10 cellular contexts compared by ENCODE assay signal in the genomic region with DNA sequence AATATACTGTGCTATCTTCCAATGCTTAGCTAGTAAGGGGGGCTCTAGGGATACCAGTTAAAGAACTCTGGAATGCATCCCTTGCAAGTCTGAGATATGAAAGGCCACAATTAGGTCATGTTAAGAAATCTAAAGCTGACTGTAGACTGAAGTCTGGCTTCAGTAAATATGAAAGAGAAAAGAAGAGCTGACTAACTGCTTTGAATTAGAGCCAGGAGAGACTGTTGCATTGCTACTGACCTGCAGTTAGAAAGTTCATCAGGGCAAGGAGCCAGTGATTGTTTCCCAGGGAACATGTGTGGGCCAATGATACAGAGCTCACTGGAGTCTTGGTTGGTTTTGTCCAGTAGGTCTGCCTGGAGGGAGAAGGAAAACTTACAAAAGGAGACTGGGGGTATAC.
A peak's percentile ranks its signal among the peaks of the same experiment; 100 is the strongest.
DNase-seq lines count a peak whose midpoint lies in the region; ATAC-seq and TF ChIP-seq lines count a peak whose summit lies in the region.
"Had no signal": no experiment of that assay in that cellular context is flagged by ENCODE, and none has a peak within 500 bp of the region (broad histone marks: within the 10 kb centered on the region; RNA-seq: fewer than 3 reads in every experiment).

No MANE protein-coding gene starts in this region.

- 0 out of 2 replicates have a peak overlapping the region, but pooled peaks have one; percentile 69 for H3K14ac ChIP-seq in IMR-90 (replicated peaks; ENCODE audit: low read depth, low read length)
- no peak overlapping the region for H3K14ac ChIP-seq in H9 (ENCODE audit: insufficient read depth, low read length)

- no peak overlapping the region for H3K4me2 ChIP-seq in IMR-90 (ENCODE audit: low read depth, low read length)
- H3K4me2 ChIP-seq in H9 (ENCODE audit: insufficient read depth, insufficient read length, low read length): no peak overlapping the region

- dilution Hi-C loops in IMR-90 (cut with HindIII; ENCODE audit: low sequenced_read_pairs, unreplicated experiment): no loop called here

- H2AK5ac ChIP-seq in IMR-90 (ENCODE audit: low read depth, low read length) (peak overlapping the region; percentile 92; the same call in 1 of the 2 replicates), H9 (ENCODE audit: insufficient read length, low read length) (no peak overlapping the region)

- H3K4me3 ChIP-seq in AG04449 (ENCODE audit: low read depth, low read length) (no peak overlapping the region), IMR-90 (ENCODE audit: insufficient read depth, low read depth, low read length) (no peak overlapping the region)

- H2BK20ac ChIP-seq in IMR-90 (ENCODE audit: low read depth, low read length): peak overlapping the region; percentile 82
- no peak overlapping the region for H2BK20ac ChIP-seq in H9 (ENCODE audit: low read depth, low read length, poor library complexity, severe bottlenecking)

- H3K27me3 ChIP-seq in IMR-90 (ENCODE audit: control insufficient read depth, insufficient read depth, low read length) (no peaks in the 10 kb centered on the region), H9 (ENCODE audit: insufficient read depth, low read length) (no peaks in the 10 kb centered on the region)

- peak overlapping the region; percentile 46 for H2AFZ ChIP-seq in IMR-90 (replicated peaks; ENCODE audit: low read length, poor library complexity)
- no peak overlapping the region for H2AFZ ChIP-seq in H9 (ENCODE audit: low read length)

- H3K27me3 Mint-ChIP-seq in MCF 10A (ENCODE audit: insufficient read depth, unreplicated experiment): no peaks in the 10 kb centered on the region
- no peaks in the 10 kb centered on the region for H3K27me3 Mint-ChIP-seq in H9 (ENCODE audit: low read depth)

- H4K91ac ChIP-seq in IMR-90 (ENCODE audit: insufficient read depth, low read depth, low read length) (peak overlapping the region; percentile 86; the same call in 1 of the 2 replicates), H9 (ENCODE audit: insufficient read length, low read depth, low read length) (no peak overlapping the region)

- no peaks in the 10 kb centered on the region for H3K23me2 ChIP-seq in H9 (ENCODE audit: insufficient read length, low read depth, low read length, poor library complexity, severe bottlenecking)

- H3K4me1 ChIP-seq in IMR-90 (ENCODE audit: control insufficient read depth, insufficient read depth, low read length): peaks cover 19% of the 10 kb centered on the region
- no peaks in the 10 kb centered on the region for H3K4me1 ChIP-seq in H9 (ENCODE audit: insufficient read depth, low read length)

- no peak overlapping the region for H2AK9ac ChIP-seq in IMR-90 (replicated peaks; ENCODE audit: low read depth, low read length, poor library complexity)

- BruUV-seq in IMR-90 (replicated peaks; lab: Mats Ljungman, UMichigan) (no TSS peak), MCF 10A (replicated peaks; lab: Mats Ljungman, UMichigan) (no TSS peak)

- H3K4ac ChIP-seq in IMR-90 (ENCODE audit: low read depth, low read length) (peak overlapping the region; percentile 93), H9 (ENCODE audit: low read depth, low read length) (no peak overlapping the region)

- H3K9me3 Mint-ChIP-seq in MCF 10A (ENCODE audit: unreplicated experiment) (no peaks in the 10 kb centered on the region), H9 (no peaks in the 10 kb centered on the region)

- ATAC-seq in IMR-90 (ENCODE audit: low read depth) (peak; percentile 59), left lobe of liver (peak; percentile 44)

- TF ChIP-seq POLR2A in IMR-90 (IDR thresholded peaks at IDR 0.05; ENCODE audit: low read depth, low read length): no peak

- H3K36me3 Mint-ChIP-seq in MCF 10A (ENCODE audit: insufficient read depth, unreplicated experiment): peaks cover 6% of the 10 kb centered on the region
- no peaks in the 10 kb centered on the region for H3K36me3 Mint-ChIP-seq in H9 (ENCODE audit: insufficient read depth in 1 of 3, low read depth in 3 of 3)

- H4K8ac ChIP-seq in IMR-90 (ENCODE audit: low read depth in 2 of 2, low read length in 2 of 2) (peak overlapping the region; percentile 70 to 75), H9 (replicated peaks; ENCODE audit: insufficient read length, low read depth, low read length) (no peak overlapping the region)

- in situ Hi-C loops in IMR-90 (cut with MboI; ENCODE audit: low sequenced_read_pairs): loop anchor here (5.0 to 25.0 kb wide), 6 partner anchors 265 to 1272 kb away; partner anchors contain the start of gene PAPPA

- H2BK5ac ChIP-seq in IMR-90 (ENCODE audit: low read depth, low read length, poor library complexity, severe bottlenecking): peak overlapping the region; percentile 69
- no peak overlapping the region for H2BK5ac ChIP-seq in H9 (ENCODE audit: insufficient read length, low read length)

- DNase-seq in AG04449 (ENCODE audit: low read depth, low spot score): peak; percentile 83
- peak; percentile 97 for DNase-seq in IMR-90
- peak; percentile 97 for DNase-seq in MCF 10A (ENCODE audit: unreplicated experiment)
- DNase-seq in left lobe of liver (ENCODE audit: low spot score): no peak
- DNase-seq in stimulated activated CD4-positive, alpha-beta T cell treated with anti-CD3 and anti-CD28 coated beads, Interleukin-4, amount 100 ng/mL, for 1 hour: no peak
- DNase-seq in H9: no peak
- no peak for DNase-seq in NAMALWA (ENCODE audit: low spot score)
- DNase-seq in activated CD4-positive, CD25-positive, alpha-beta regulatory T cell (lab: John Stamatoyannopoulos, UW): no peak
- DNase-seq: activated T-cell treated with anti-CD3 and anti-CD28 coated beads, Interleukin-2, amount 50 U/mL, for 48 hours; NK-92 treated with Interleukin-12 subunit alpha and Interleukin-12 subunit beta, amount 100 ng/mL, for 24 hours had no signal

- H3K56ac ChIP-seq in IMR-90 (ENCODE audit: extremely low read depth, insufficient read depth, low read length) (no peak overlapping the region), H9 (ENCODE audit: insufficient read length, low read depth, low read length) (no peak overlapping the region)

- H4K20me1 ChIP-seq in IMR-90 (ENCODE audit: insufficient read depth, low read length) (no peaks in the 10 kb centered on the region), H9 (ENCODE audit: control insufficient read depth, insufficient read depth, insufficient read length) (no peaks in the 10 kb centered on the region)

- TF ChIP-seq RAD21 in IMR-90 (IDR thresholded peaks at IDR 0.05; ENCODE audit: low read length): no peak

- no peaks in the 10 kb centered on the region for H3K36me3 ChIP-seq in IMR-90 (ENCODE audit: control insufficient read depth, insufficient read depth, low read length)

- H3K18ac ChIP-seq in IMR-90 (ENCODE audit: low read depth, low read length): peak overlapping the region; percentile 93
- no peak overlapping the region for H3K18ac ChIP-seq in H9 (ENCODE audit: insufficient read length, low read depth, low read length)

- H3K79me2 ChIP-seq in H9 (ENCODE audit: insufficient read depth, low read length): no peaks in the 10 kb centered on the region

- H2BK120ac ChIP-seq in IMR-90 (ENCODE audit: low read depth, low read length): peak overlapping the region; percentile 94
- no peak overlapping the region for H2BK120ac ChIP-seq in H9 (ENCODE audit: low read depth, low read length, poor library complexity, severe bottlenecking)

- H3K23ac ChIP-seq in IMR-90 (ENCODE audit: low read depth, low read length) (no peak overlapping the region), H9 (ENCODE audit: insufficient read length, low read depth, low read length) (no peak overlapping the region)

- H3T11ph ChIP-seq in H9 (ENCODE audit: low read length): no peak overlapping the region

- TF ChIP-seq CTCF in AG04449 (IDR thresholded peaks at IDR 0.05; ENCODE audit: insufficient read depth, low read length, missing control alignments) (no peak), IMR-90 (conservative IDR thresholded peaks at IDR 0.05; ENCODE audit: low read depth, low read length) (no peak), MCF 10A (IDR thresholded peaks at IDR 0.05; ENCODE audit: unreplicated experiment) (no peak), H9 (conservative IDR thresholded peaks at IDR 0.05) (no peak)

- CTCF ChIA-PET in AG04449 (lab: Yijun Ruan, JAX) (interaction anchor here (0.7 to 10.1 kb wide), 23 partner anchors 9 to 1270 kb away, joined by 3 to 172 read pairs (median 4); partner anchors contain the start of gene PAPPA), IMR-90 (lab: Yijun Ruan, JAX) (interaction anchor here (0.6 to 1.5 kb wide), 5 partner anchors 83 to 1270 kb away, joined by 3 to 5 read pairs (median 4); no protein-coding TSS in a partner anchor), MCF 10A (lab: Yijun Ruan, JAX) (interaction anchor here (0.6 to 10.9 kb wide), 24 partner anchors 9 to 1527 kb away, joined by 3 to 169 read pairs (median 4); no protein-coding TSS in a partner anchor)

- peak overlapping the region; percentile 8 for H3K27ac Mint-ChIP-seq in MCF 10A (ENCODE audit: low read depth, unreplicated experiment)
- no peak overlapping the region; a peak in 1 of 7 replicates for H3K27ac Mint-ChIP-seq in H9

- POLR2A ChIA-PET in AG04449 (lab: Yijun Ruan, JAX): interaction anchor here (0.6 to 1.5 kb wide), 2 partner anchors 562 to 565 kb away, joined by 3 read pairs; no protein-coding TSS in a partner anchor
- POLR2A ChIA-PET in IMR-90 (lab: Charles Lee; ENCODE audit: unreplicated experiment): no interaction called here
- POLR2A ChIA-PET in MCF 10A (lab: Yijun Ruan, JAX): interaction anchor here (0.9 to 1.7 kb wide), 2 partner anchors 247 to 910 kb away, joined by 3 to 7 read pairs; no protein-coding TSS in a partner anchor

- H3K79me1 ChIP-seq in IMR-90 (ENCODE audit: low read depth in 1 of 2, low read length in 2 of 2) (no peaks in the 10 kb centered on the region), H9 (ENCODE audit: insufficient read depth, low read depth, low read length, poor library complexity, severe bottlenecking) (no peaks in the 10 kb centered on the region)

- H3K9me1 ChIP-seq in IMR-90 (ENCODE audit: insufficient read depth, low read length): peaks cover 2% of the 10 kb centered on the region; the same call in 1 of the 2 replicates

- intact Hi-C loops in IMR-90 (cut with micrococcal nuclease): loop anchor here (5.0 to 10.0 kb wide), 8 partner anchors 167 to 1272 kb away; no protein-coding TSS in a partner anchor
- intact Hi-C loops in MCF 10A (cut with micrococcal nuclease): loop anchor here (2.0 kb wide), 2 partner anchors 355 to 563 kb away; partner anchors contain the start of gene PAPPA

- H3K9ac ChIP-seq in IMR-90 (ENCODE audit: low read depth, low read length): no peak overlapping the region
- no peak overlapping the region for H3K9ac ChIP-seq in H9 (ENCODE audit: extremely low read depth, insufficient read length, low read length)

- H3K4me1 Mint-ChIP-seq in MCF 10A (ENCODE audit: insufficient read depth, unreplicated experiment) (peaks cover 44% of the 10 kb centered on the region), H9 (peaks cover 3 to 5% of the 10 kb centered on the region in 2 experiments)

- H3K27ac ChIP-seq in IMR-90 (ENCODE audit: insufficient read depth, low read length): peak overlapping the region; percentile 57
- H3K27ac ChIP-seq in H9 (ENCODE audit: insufficient read length, low read depth, low read length): no peak overlapping the region

- no peak overlapping the region for H2BK12ac ChIP-seq in H9 (ENCODE audit: insufficient read length, low read depth, low read length)

- peaks cover 2% of the 10 kb centered on the region; the same call in 1 of the 2 replicates for H3K9me3 ChIP-seq in IMR-90 (ENCODE audit: control insufficient read depth, insufficient read depth, low read length)
- no peaks in the 10 kb centered on the region for H3K9me3 ChIP-seq in H9 (ENCODE audit: control insufficient read depth, low read depth, low read length)

- peak overlapping the region; percentile 44 for H4K5ac ChIP-seq in IMR-90 (ENCODE audit: low read depth, low read length)
- no peak overlapping the region for H4K5ac ChIP-seq in H9 (ENCODE audit: insufficient read length, low read depth, low read length)

- H2BK15ac ChIP-seq in IMR-90 (ENCODE audit: low read depth, low read length) (peak overlapping the region; percentile 96; the same call in 2 of the 3 replicates), H9 (ENCODE audit: low read depth, low read length) (no peak overlapping the region)

- H3K4me3 Mint-ChIP-seq in MCF 10A (ENCODE audit: unreplicated experiment) (no peak overlapping the region), H9 (no peak overlapping the region)

Comparison
In these comparisons a context has a peak if more than half of its experiments do, and no peak if none do; other contexts are left out.
1. DNase-seq: peak in AG04449 (single experiment), IMR-90 (single experiment) and MCF 10A (single experiment); none in left lobe of liver (single experiment), stimulated activated CD4-positive, alpha-beta T cell treated with anti-CD3 and anti-CD28 coated beads, Interleukin-4, amount 100 ng/mL, for 1 hour (single experiment), H9 (single experiment), NAMALWA (single experiment) and activated CD4-positive, CD25-positive, alpha-beta regulatory T cell (0 of 4).